Comparison of ENCODE assay signal across 8 cellular contexts in the genomic region with DNA sequence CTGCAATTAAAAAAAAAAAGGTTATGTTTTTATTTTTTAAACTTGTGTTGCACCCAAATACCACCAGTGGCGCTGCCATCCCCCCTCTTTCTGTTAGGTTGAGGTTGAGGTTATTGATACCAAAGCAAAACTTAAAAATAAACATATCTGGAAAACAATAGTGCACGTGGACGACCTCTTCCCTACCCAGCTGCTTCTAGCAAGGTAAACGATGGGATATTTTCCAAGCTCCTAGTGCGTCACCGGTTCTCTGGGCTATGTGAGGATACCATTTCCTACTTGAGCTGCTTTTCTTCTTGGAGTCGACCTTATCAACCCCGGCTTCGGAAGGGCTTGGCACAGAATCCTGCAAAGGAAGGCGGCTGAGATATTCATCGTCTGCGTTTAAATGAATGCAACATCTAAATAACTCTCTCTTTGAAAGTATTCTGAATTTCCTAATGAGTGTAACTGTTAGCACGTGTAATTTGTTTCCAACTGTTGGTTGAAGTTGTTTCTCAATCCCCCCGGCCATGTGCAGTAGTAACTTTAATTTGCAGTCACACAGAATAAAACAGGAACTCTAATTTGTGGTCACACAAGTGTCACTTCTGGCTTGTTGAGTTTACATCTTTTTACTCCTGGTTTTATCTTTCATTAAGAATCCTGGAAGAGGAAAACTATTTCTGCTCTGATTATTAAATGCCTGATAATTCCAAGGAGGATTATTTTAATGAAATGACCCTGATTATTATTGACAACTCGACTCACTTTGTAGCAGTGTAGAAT. TPM values are rescaled to one million over a fixed set of nuclear protein-coding genes. Genes with fewer than 3 reads are reported as not detected.
DNase-seq lines count a peak whose midpoint lies in the region; ATAC-seq and TF ChIP-seq lines count a peak whose summit lies in the region.

No MANE protein-coding gene starts in this region.

- no peak for DNase-seq in activated T-cell treated with anti-CD3 and anti-CD28 coated beads, Interleukin-2, amount 50 U/mL, for 24 hours
- no peak for DNase-seq in activated T-cell treated with anti-CD3 and anti-CD28 coated beads, Interleukin-2, amount 50 U/mL, for 1 hour
- DNase-seq in MG63: peak; percentile 47
- DNase-seq in SIG-M5 treated with dmso at 0.1 percent for 504 hours (lab: John Stamatoyannopoulos, UW; ENCODE audit: unreplicated experiment): peak; percentile 89
- peak; percentile 45 to 84 for DNase-seq in dermis microvascular lymphatic vessel endothelial cell (ENCODE audit: low read depth in 2 of 2)
- DNase-seq in lower leg skin (ENCODE audit: low spot score in 2 of 2): peak in 1 of 2 donors; percentile 38
- no peak for DNase-seq in suprapubic skin (ENCODE audit: low spot score in 2 of 2)

- H3K9me3 Mint-ChIP-seq in activated T-cell treated with anti-CD3 and anti-CD28 coated beads, Interleukin-2, amount 50 U/mL, for 24 hours: no peaks in the 10 kb centered on the region

- TF ChIP-seq CTCF in lower leg skin (IDR thresholded peaks at IDR 0.05): no peak
- no peak for TF ChIP-seq CTCF in suprapubic skin (IDR thresholded peaks at IDR 0.05)

- no peaks in the 10 kb centered on the region for H3K27me3 Mint-ChIP-seq in activated T-cell treated with anti-CD3 and anti-CD28 coated beads, Interleukin-2, amount 50 U/mL, for 24 hours

- peaks cover 6% of the 10 kb centered on the region for H3K36me3 ChIP-seq in MG63
- H3K36me3 ChIP-seq in suprapubic skin: no peaks in the 10 kb centered on the region

- H3K27ac ChIP-seq in suprapubic skin: peak overlapping the region; percentile 90

- peaks cover 28% of the 10 kb centered on the region for H3K4me1 ChIP-seq in suprapubic skin

- peaks cover 50% of the 10 kb centered on the region for H3K4me1 Mint-ChIP-seq in activated T-cell treated with anti-CD3 and anti-CD28 coated beads, Interleukin-2, amount 50 U/mL, for 24 hours (ENCODE audit: low read depth)

- peak overlapping the region; percentile 99 for H3K27ac Mint-ChIP-seq in activated T-cell treated with anti-CD3 and anti-CD28 coated beads, Interleukin-2, amount 50 U/mL, for 24 hours

- intact Hi-C loops in lower leg skin (cut with DNase I; ENCODE audit: low total_unique reads): loop anchor here (2.0 kb wide), 1 partner anchor 67 kb away; a partner anchor contains a TSS

- no peak for ATAC-seq in GM19463 (IDR thresholded peaks at IDR 0.05; ENCODE audit: unreplicated experiment)

- TF ChIP-seq POLR2A in lower leg skin (IDR thresholded peaks at IDR 0.05) (no peak), suprapubic skin (IDR thresholded peaks at IDR 0.05) (no peak)

- peak overlapping the region; percentile 95 for H3K4me3 Mint-ChIP-seq in activated T-cell treated with anti-CD3 and anti-CD28 coated beads, Interleukin-2, amount 50 U/mL, for 24 hours

- H3K27me3 ChIP-seq in MG63 (no peaks in the 10 kb centered on the region), suprapubic skin (no peaks in the 10 kb centered on the region)

- peaks cover 40% of the 10 kb centered on the region for H3K36me3 Mint-ChIP-seq in activated T-cell treated with anti-CD3 and anti-CD28 coated beads, Interleukin-2, amount 50 U/mL, for 24 hours (ENCODE audit: low read depth)

- H3K9me3 ChIP-seq in MG63 (no peaks in the 10 kb centered on the region), suprapubic skin (no peaks in the 10 kb centered on the region)

- H3K4me3 ChIP-seq in MG63 (peak overlapping the region; percentile 98), lower leg skin (ENCODE audit: low read depth, poor library complexity, severe bottlenecking) (peak overlapping the region; percentile 93), suprapubic skin (peak overlapping the region; percentile 81)

- TF ChIP-seq EP300 in suprapubic skin (IDR thresholded peaks at IDR 0.05): no peak

- WGBS in lower leg skin, 2 donors: 1 to 2% methylated on average over 15 of the region's 15 CpGs
- WGBS in suprapubic skin: 3% methylated on average over 15 of the region's 15 CpGs

RNA-seq across cellular contexts. Expression of a gene that starts 1.0 kb away (rescaled TPM):
- 20.2 and 31.8 TPM in 2 replicates for total RNA-seq in MG63 (2014; rRNA removed; shearing (Covaris generic); ENCODE audit: low replicate concordance)
- 45.1 and 48.7 TPM in 2 replicates for total RNA-seq in dermis microvascular lymphatic vessel endothelial cell
- total RNA-seq in lower leg skin: 10 to 100 TPM; 28.3 to 33.1 (median 30.9) TPM
- total RNA-seq in suprapubic skin: 10 to 100 TPM; 21.2 to 34.6 (median 29.4) TPM

Comparison
In these comparisons a context has a peak if more than half of its experiments do, and no peak if none do; other contexts are left out.
1. DNase-seq: peak in MG63 (single experiment), SIG-M5 treated with dmso at 0.1 percent for 504 hours (single experiment) and dermis microvascular lymphatic vessel endothelial cell (2 of 2); none in activated T-cell treated with anti-CD3 and anti-CD28 coated beads, Interleukin-2, amount 50 U/mL, for 24 hours (single experiment), activated T-cell treated with anti-CD3 and anti-CD28 coated beads, Interleukin-2, amount 50 U/mL, for 1 hour (single experiment) and suprapubic skin (0 of 2).
2. Peak in every context shown above with its lines, with median percentiles within 50 percentile points of each other: H3K4me3 ChIP-seq.